21 cellular contexts compared by ENCODE assay signal in the genomic region with DNA sequence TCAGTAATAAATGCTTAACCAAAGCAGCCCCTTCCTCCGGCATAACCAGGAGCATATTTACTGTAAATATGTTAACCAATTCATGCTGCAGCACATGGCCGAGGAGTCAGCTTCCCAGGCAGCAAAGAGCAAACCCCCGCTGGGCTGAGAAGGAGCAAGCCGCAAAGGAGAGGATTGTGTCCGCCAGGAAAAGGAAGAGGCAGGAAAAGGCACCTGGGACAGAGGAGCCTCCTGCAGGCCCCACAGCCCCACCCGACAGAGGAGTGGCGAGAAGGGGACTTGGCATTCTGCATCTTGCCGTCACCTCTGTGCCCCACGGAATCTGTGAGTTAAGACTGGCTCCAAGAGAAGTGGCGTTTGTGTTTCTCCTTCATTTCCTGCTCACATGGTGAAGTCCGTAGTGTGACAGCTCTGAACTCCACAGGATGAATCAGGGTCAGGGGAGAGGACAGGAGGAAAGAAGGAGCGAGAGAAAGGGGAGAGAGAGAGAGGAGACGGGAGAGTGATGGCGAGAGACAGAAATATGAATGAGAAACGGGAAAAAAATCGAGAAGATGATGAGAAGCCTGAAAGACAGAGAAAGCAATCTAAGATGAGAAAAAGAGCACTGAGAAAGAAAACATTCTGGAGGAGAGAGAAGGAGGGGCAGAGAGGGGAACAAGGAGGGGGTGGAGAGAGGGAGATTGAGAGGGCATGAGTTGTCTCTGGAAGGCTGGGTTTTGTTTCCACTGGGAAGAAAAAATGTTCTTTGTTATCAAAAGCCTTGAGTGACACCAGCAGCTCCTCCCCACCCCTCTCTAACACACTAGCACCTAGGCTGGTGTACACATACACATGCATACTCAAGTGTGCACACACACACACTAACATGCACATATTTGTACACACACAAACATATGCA.
A peak's percentile ranks its signal among the peaks of the same experiment; 100 is the strongest.
DNase-seq lines count a peak whose midpoint lies in the region; ATAC-seq and TF ChIP-seq lines count a peak whose summit lies in the region.
"Had no signal": no experiment of that assay in that cellular context is flagged by ENCODE, and none has a peak within 500 bp of the region (broad histone marks: within the 10 kb centered on the region; RNA-seq: fewer than 3 reads in every experiment).

No MANE protein-coding gene starts in this region.

- CTCF ChIA-PET in A673 (lab: Charles Lee) = no interaction called here

- H3K36me3 ChIP-seq in A673 (ENCODE audit: insufficient read depth, low read length, poor library complexity, severe bottlenecking) = no peaks in the 10 kb centered on the region
- H3K36me3 ChIP-seq in Karpas-422 (ENCODE audit: insufficient read depth, low read length) = no peaks in the 10 kb centered on the region
- no peaks in the 10 kb centered on the region for H3K36me3 ChIP-seq in ectodermal cell (ENCODE audit: control insufficient read depth, insufficient read depth, low read length)
- no peaks in the 10 kb centered on the region for H3K36me3 ChIP-seq in lower lobe of right lung
- H3K36me3 ChIP-seq in BE2C = no peaks in the 10 kb centered on the region
- H3K36me3 ChIP-seq: gastrocnemius medialis, thoracic aorta had no signal

- no peak for TF ChIP-seq CTCF in A673 (conservative IDR thresholded peaks at IDR 0.05; ENCODE audit: low read depth, low read length)
- no peak for TF ChIP-seq CTCF in lower lobe of right lung (IDR thresholded peaks at IDR 0.05)
- no peak for TF ChIP-seq CTCF in BE2C (IDR thresholded peaks at IDR 0.05; ENCODE audit: low read depth, low read length)

- POLR2A ChIA-PET in A673 (lab: Charles Lee; ENCODE audit: low non-redundant PET) = no interaction called here

- ATAC-seq in lower lobe of right lung (no peak), GM18519 (IDR thresholded peaks at IDR 0.05; ENCODE audit: low FRiP score, unreplicated experiment) (no peak)
- ATAC-seq: gastrocnemius medialis, Right ventricle myocardium inferior had no signal

- H3K9me3 ChIP-seq in A673 (ENCODE audit: low read depth, low read length, poor library complexity, severe bottlenecking) (no peaks in the 10 kb centered on the region), Karpas-422 (ENCODE audit: low read length) (no peaks in the 10 kb centered on the region), ectodermal cell (ENCODE audit: control insufficient read depth, low read length) (no peaks in the 10 kb centered on the region), lower lobe of right lung (peaks cover 4% of the 10 kb centered on the region), BE2C (no peaks in the 10 kb centered on the region)
- H3K9me3 ChIP-seq: gastrocnemius medialis, thoracic aorta had no signal

- intact Hi-C loops in A673 (cut with micrococcal nuclease; ENCODE audit: unreplicated experiment) (no loop called here), lower lobe of right lung (cut with DNase I) (no loop called here)

- H3K27me3 ChIP-seq in A673 (replicated peaks; ENCODE audit: insufficient read depth, low read depth, low read length, poor library complexity) (no peaks in the 10 kb centered on the region), Karpas-422 (ENCODE audit: low read length) (no peaks in the 10 kb centered on the region), ectodermal cell (ENCODE audit: control insufficient read depth, insufficient read depth, low read length, poor library complexity, severe bottlenecking) (no peaks in the 10 kb centered on the region), lower lobe of right lung (ENCODE audit: low read depth) (peaks cover 15% of the 10 kb centered on the region), BE2C (no peaks in the 10 kb centered on the region)

- H3K9ac ChIP-seq in Karpas-422 (ENCODE audit: low read length) = 0 out of 2 replicates have a peak overlapping the region, but pooled peaks have one; percentile 25

- WGBS in ectodermal cell, 2 experiments = 13 to 19% methylated on average over 16 of the region's 16 CpGs

- no TSS peak for BruUV-seq in A673 (replicated peaks; lab: Mats Ljungman, UMichigan)

- H3K9me2 ChIP-seq in Karpas-422 (replicated peaks; ENCODE audit: insufficient read depth, low read length) = no peaks in the 10 kb centered on the region

- H3K27ac ChIP-seq in A673 (ENCODE audit: low read depth, low read length, poor library complexity, severe bottlenecking) (peak overlapping the region; percentile 55), Karpas-422 (ENCODE audit: low read length) (no peak overlapping the region), ectodermal cell (ENCODE audit: insufficient read depth, low read depth, low read length, poor library complexity, severe bottlenecking) (peak overlapping the region; percentile 52), lower lobe of right lung (no peak overlapping the region)
- H3K27ac ChIP-seq: gastrocnemius medialis had no signal

- no peak overlapping the region for H3K4me2 ChIP-seq in Karpas-422 (ENCODE audit: low read depth, low read length, poor library complexity, severe bottlenecking)

- no peak for DNase-seq in A673 (ENCODE audit: low spot score)
- DNase-seq in Karpas-422 = no peak
- DNase-seq in left kidney (ENCODE audit: low read depth, low spot score) = peak; percentile 65
- DNase-seq in AG20443 (ENCODE audit: low spot score) = no peak
- DNase-seq in lower lobe of right lung = no peak
- no peak for DNase-seq in BE2C
- DNase-seq: activated CD4-positive, alpha-beta memory T cell treated with anti-CD3 and anti-CD28 coated beads, Interleukin-2, amount 10 ng/mL, durations not matched to agents 7 days and 5 days; activated naive CD4-positive, alpha-beta T cell treated with anti-CD3 and anti-CD28 coated beads for 36 hours; activated T-cell treated with anti-CD3 and anti-CD28 coated beads, Interleukin-2, amount 50 U/mL, for 24 hours; gastrocnemius medialis; GOT3; IMR-90; MM.1S; natural killer cell; NCI-H187; NCI-H510A treated with DMSO at 0.1 percent for 48 hours; stimulated activated CD4-positive, alpha-beta T cell treated with anti-CD3 and anti-CD28 coated beads, Interleukin-12 subunit alpha, Interleukin-12 subunit beta, amount 100 ng/mL, for 4 hours had no signal

- H3K4me3 ChIP-seq in A673 (ENCODE audit: low read depth, low read length, poor library complexity, severe bottlenecking) = no peak overlapping the region
- no peak overlapping the region for H3K4me3 ChIP-seq in Karpas-422 (ENCODE audit: low read length)
- H3K4me3 ChIP-seq in ectodermal cell (ENCODE audit: insufficient read depth, low read depth, low read length) = no peak overlapping the region
- H3K4me3 ChIP-seq in lower lobe of right lung = no peak overlapping the region
- H3K4me3 ChIP-seq in BE2C (ENCODE audit: low read depth, low read length) = no peak overlapping the region
- H3K4me3 ChIP-seq: gastrocnemius medialis had no signal

- H3K4me1 ChIP-seq in A673 (ENCODE audit: insufficient read depth, low read length, poor library complexity, severe bottlenecking) = peaks cover 9% of the 10 kb centered on the region
- peaks cover 55% of the 10 kb centered on the region for H3K4me1 ChIP-seq in Karpas-422 (ENCODE audit: low read length)
- H3K4me1 ChIP-seq in ectodermal cell (ENCODE audit: control insufficient read depth, insufficient read depth, low read length) = peaks cover 35% of the 10 kb centered on the region
- no peaks in the 10 kb centered on the region for H3K4me1 ChIP-seq in lower lobe of right lung
- H3K4me1 ChIP-seq in BE2C = peaks cover 7% of the 10 kb centered on the region; the same call in 1 of the 2 replicates
- H3K4me1 ChIP-seq: gastrocnemius medialis had no signal

- no peaks in the 10 kb centered on the region for H4K20me1 ChIP-seq in Karpas-422 (ENCODE audit: insufficient read depth, low read depth, low read length)

- no peak overlapping the region for H2AFZ ChIP-seq in Karpas-422 (ENCODE audit: low read length)

- H3K79me2 ChIP-seq in Karpas-422 (ENCODE audit: low read length) = no peaks in the 10 kb centered on the region

Comparison
In these comparisons a context has a peak if more than half of its experiments do, and no peak if none do; other contexts are left out.
1. H3K27ac ChIP-seq: peak in A673 (single experiment) and ectodermal cell (single experiment); none in Karpas-422 (single experiment) and lower lobe of right lung (single experiment).